ENCODE assay signal across 9 cellular contexts in the genomic region with DNA sequence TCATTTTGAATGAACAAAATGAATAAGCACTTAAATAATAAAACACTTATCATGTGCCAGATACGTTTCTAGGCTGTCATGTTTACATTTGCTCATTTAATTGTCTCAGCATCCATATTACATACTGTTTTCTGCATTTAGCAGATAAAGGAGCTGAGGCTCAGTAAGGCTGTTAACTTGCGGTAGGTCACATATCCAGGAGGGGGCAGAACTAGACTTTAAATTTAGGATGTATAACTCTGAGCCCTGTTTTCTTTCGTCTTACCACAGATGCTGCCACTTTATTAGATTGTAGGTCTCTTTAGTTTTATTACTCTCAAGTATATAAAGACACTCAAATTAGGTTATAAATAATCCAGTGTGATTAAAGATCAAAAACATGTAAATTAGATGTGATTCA. TPM values are rescaled to one million over a fixed set of nuclear protein-coding genes. Genes with fewer than 3 reads are reported as not detected.
A peak's percentile ranks its signal among the peaks of the same experiment; 100 is the strongest.
DNase-seq lines count a peak whose midpoint lies in the region; ATAC-seq, FAIRE-seq and TF ChIP-seq lines count a peak whose summit lies in the region.
"Had no signal": no experiment of that assay in that cellular context is flagged by ENCODE, and none has a peak within 500 bp of the region (broad histone marks: within the 10 kb centered on the region; RNA-seq: fewer than 3 reads in every experiment).

No MANE protein-coding gene starts in this region.

- peak; percentile 40; the same call in 1 of the 2 replicates for TF ChIP-seq RAD21 in GM12878 (IDR thresholded peaks at IDR 0.05; ENCODE audit: insufficient read depth, low read depth, low read length)

- H3K9me3 Mint-ChIP-seq in naive thymus-derived CD8-positive, alpha-beta T cell: no peaks in the 10 kb centered on the region
- H3K9me3 Mint-ChIP-seq in immature natural killer cell: no peaks in the 10 kb centered on the region

- H3K27ac Mint-ChIP-seq in naive thymus-derived CD8-positive, alpha-beta T cell: peak overlapping the region in 1 of 10 donors; percentile 32
- H3K27ac Mint-ChIP-seq in immature natural killer cell: no peak overlapping the region

- H3K36me3 ChIP-seq in left ventricle myocardium inferior: peaks cover 85% of the 10 kb centered on the region
- peaks cover 38% of the 10 kb centered on the region for H3K36me3 ChIP-seq in right atrium auricular region
- H3K36me3 ChIP-seq in GM12878 (ENCODE audit: control insufficient read depth in 2 of 2, insufficient read depth in 2 of 2, low read length in 1 of 2): peaks cover 2 to 19% of the 10 kb centered on the region in 2 experiments

- DNase-seq in left ventricle myocardium inferior: no peak
- DNase-seq in right atrium auricular region (ENCODE audit: low spot score): no peak
- DNase-seq in M059J (ENCODE audit: low read depth): peak; percentile 40
- no peak for DNase-seq in GM12878 (ENCODE audit: low read depth, low spot score)
- DNase-seq in naive thymus-derived CD8-positive, alpha-beta T cell: peak in 6 of 10 donors; percentile 4 to 51 (median 24)
- DNase-seq in immature natural killer cell: no peak
- DNase-seq in nucleus accumbens (lab: John Stamatoyannopoulos, UW): no peak

- POLR2A ChIA-PET in GM12878 (lab: Charles Lee): no interaction called here
- POLR2A ChIA-PET in naive thymus-derived CD8-positive, alpha-beta T cell (lab: Charles Lee): interaction anchor here (2.3 kb wide), 1 partner anchor 29 kb away, joined by 9 read pairs; the partner anchor contains the start of gene TWF1

- H3K4me1 ChIP-seq in left ventricle myocardium inferior: no peaks in the 10 kb centered on the region
- no peaks in the 10 kb centered on the region for H3K4me1 ChIP-seq in right atrium auricular region
- H3K4me1 ChIP-seq in GM12878 (ENCODE audit: control insufficient read depth, insufficient read depth, low read length): no peaks in the 10 kb centered on the region

- H3K4me2 ChIP-seq in GM12878 (ENCODE audit: control insufficient read depth, insufficient read depth): no peak overlapping the region

- intact Hi-C loops in left ventricle myocardium inferior (cut with micrococcal nuclease) (no loop called here), GM12878 (cut with micrococcal nuclease; ENCODE audit: unreplicated experiment) (loop anchor here (1.0 kb wide), 1 partner anchor 106 kb away; no protein-coding TSS in a partner anchor)

- RAD21 ChIA-PET in GM12878 (lab: Charles Lee; ENCODE audit: unreplicated experiment): interaction anchor here (1.0 to 4.3 kb wide), 3 partner anchors 26 to 107 kb away, joined by 3 to 43 read pairs (median 4); no protein-coding TSS in a partner anchor

- H3K36me3 Mint-ChIP-seq in naive thymus-derived CD8-positive, alpha-beta T cell: peaks cover 4 to 50% (median 8%) of the 10 kb centered on the region in 3 donors
- H3K36me3 Mint-ChIP-seq in immature natural killer cell: peaks cover 12 to 32% (median 22%) of the 10 kb centered on the region in 3 donors

- TF ChIP-seq POLR2A in GM12878 (IDR thresholded peaks at IDR 0.05; ENCODE audit: low read depth, low read length): no peak

- H3K9me3 ChIP-seq in left ventricle myocardium inferior (replicated peaks) (no peaks in the 10 kb centered on the region), right atrium auricular region (no peaks in the 10 kb centered on the region), GM12878 (replicated peaks; ENCODE audit: control insufficient read depth, insufficient read depth, low read length) (no peaks in the 10 kb centered on the region)

- no peak for TF ChIP-seq EP300 in GM12878 (IDR thresholded peaks at IDR 0.05; ENCODE audit: borderline replicate concordance in 1 of 2, control insufficient read depth in 1 of 2, low read depth in 2 of 2, low read length in 2 of 2)

- H3K4me3 Mint-ChIP-seq in naive thymus-derived CD8-positive, alpha-beta T cell: no peak overlapping the region
- no peak overlapping the region for H3K4me3 Mint-ChIP-seq in immature natural killer cell

- CTCF ChIA-PET in GM12878 (lab: Yijun Ruan, JAX): interaction anchor here (0.8 to 4.8 kb wide), 12 partner anchors 9 to 1154 kb away, joined by 3 to 59 read pairs (median 5); partner anchors contain the start of genes IRAK4 and PUS7L

- in situ Hi-C loops in GM12878 (cut with MboI): loop anchor here (5.0 kb wide), 1 partner anchor 106 kb away; no protein-coding TSS in a partner anchor

- H3K4me3 ChIP-seq in left ventricle myocardium inferior (no peak overlapping the region), right atrium auricular region (no peak overlapping the region), GM12878 (no peak overlapping the region)

- peak; percentile 42 for TF ChIP-seq CTCF in left ventricle myocardium inferior (IDR thresholded peaks at IDR 0.05; ENCODE audit: borderline replicate concordance)
- peak in 1 of 2 donors; percentile 50 for TF ChIP-seq CTCF in right atrium auricular region (IDR thresholded peaks at IDR 0.05)
- peak in 2 of 3 experiments; percentile 29 to 35; a peak in 3 of 6 replicates for TF ChIP-seq CTCF in GM12878 (IDR thresholded peaks at IDR 0.05 in 2 of 3, conservative IDR thresholded peaks at IDR 0.05 in 1 of 3; ENCODE audit: control insufficient read depth in 2 of 3, extremely low read depth in 1 of 3, insufficient read depth in 1 of 3, low read depth in 3 of 3, low read length in 3 of 3)

- H3K27me3 Mint-ChIP-seq in naive thymus-derived CD8-positive, alpha-beta T cell: no peaks in the 10 kb centered on the region
- no peaks in the 10 kb centered on the region for H3K27me3 Mint-ChIP-seq in immature natural killer cell (ENCODE audit: low read depth in 3 of 3)

- no TSS peak for BruUV-seq in GM12878 (replicated peaks; lab: Mats Ljungman, UMichigan)

- peaks cover 2 to 7% (median 4%) of the 10 kb centered on the region in 4 donors for H3K4me1 Mint-ChIP-seq in naive thymus-derived CD8-positive, alpha-beta T cell
- peaks cover 2 to 7% of the 10 kb centered on the region in 2 donors for H3K4me1 Mint-ChIP-seq in immature natural killer cell

- ATAC-seq in GM12878: peak; percentile 75
- ATAC-seq in naive thymus-derived CD8-positive, alpha-beta T cell: peak; percentile 76 to 79
- ATAC-seq in HG03460 (IDR thresholded peaks at IDR 0.05; ENCODE audit: unreplicated experiment): no peak

- SMC1A ChIA-PET in GM12878 (lab: Charles Lee; ENCODE audit: uncharacterized antibody, unreplicated experiment): interaction anchor here (0.8 to 3.0 kb wide), 10 partner anchors 8 to 106 kb away, joined by 3 to 39 read pairs (median 4); partner anchors contain the start of gene TWF1

- H3K79me2 ChIP-seq in GM12878 (ENCODE audit: control insufficient read depth, insufficient read depth, low read length): no peaks in the 10 kb centered on the region

- no peak overlapping the region for H3K9ac ChIP-seq in GM12878 (ENCODE audit: control insufficient read depth, insufficient read depth, low read length)

- WGBS in GM12878 (ENCODE audit: insufficient coverage, insufficient replicate concordance, low lambda C conversion rate, missing lambda C conversion rate): 52% methylated on average over 3 of the region's 3 CpGs

- H2AFZ ChIP-seq in GM12878 (ENCODE audit: control insufficient read depth, low read depth, low read length): no peak overlapping the region

- H3K27me3 ChIP-seq in left ventricle myocardium inferior (ENCODE audit: low read depth) (no peaks in the 10 kb centered on the region), right atrium auricular region (no peaks in the 10 kb centered on the region), GM12878 (replicated peaks in 1 of 2; ENCODE audit: control insufficient read depth in 2 of 2, insufficient read depth in 2 of 2, low read length in 1 of 2) (no peaks in the 10 kb centered on the region)

- no peak overlapping the region for H3K27ac ChIP-seq in left ventricle myocardium inferior (replicated peaks)
- H3K27ac ChIP-seq in right atrium auricular region: no peak overlapping the region
- no peak overlapping the region for H3K27ac ChIP-seq in GM12878 (ENCODE audit: control insufficient read depth, insufficient read depth)

- no peak for FAIRE-seq in GM12878 (lab: Jason Lieb, UNC)
- FAIRE-seq: colon had no signal

- no peaks in the 10 kb centered on the region for H4K20me1 ChIP-seq in GM12878 (ENCODE audit: control insufficient read depth, insufficient read depth)

RNA-seq across cellular contexts. Expression of gene IRAK4, which starts 17.7 kb away (rescaled TPM):
- 4.4 TPM for total RNA-seq in left ventricle myocardium inferior
- total RNA-seq in right atrium auricular region: 1 to 10 TPM; 5.7 to 9.6 TPM
- 21.9 and 38.1 TPM in 2 replicates for total RNA-seq in M059J (2014; rRNA removed; shearing (Covaris generic))
- total RNA-seq in GM12878 (2013; cell fraction: nucleolus; rRNA removed): 96.4 and 107 TPM in 2 replicates
- total RNA-seq in GM12878 (2014; rRNA removed): 23.8 and 31.1 TPM in 2 replicates
- total RNA-seq in GM12878 (2014; rRNA removed; fragmentation: Illumina TruSeq; extraction: Trizol): 21.4 and 23.7 TPM in 2 replicates
- 17.8 and 18.8 TPM in 2 replicates for total RNA-seq in GM12878 (2021)
- polyA plus RNA-seq in GM12878 (2011; ENCODE audit: low read depth): 12.8 TPM
- polyA plus RNA-seq in GM12878 (2011; rRNA removed): 46.8 and 70.0 TPM in 2 replicates
- 15.1 and 16.4 TPM in 2 replicates for polyA plus RNA-seq in GM12878 (2011; cell fraction: cytosol; rRNA removed)
- 39.4 and 41.5 TPM in 2 replicates for polyA plus RNA-seq in GM12878 (2011; cell fraction: nucleus; rRNA removed)
- 15.8 and 17.2 TPM in 2 replicates for polyA plus RNA-seq in GM12878 (2012)
- polyA plus RNA-seq in GM12878 (2014; fragmentation: Illumina TruSeq; extraction: Trizol): 24.4 and 27.4 TPM in 2 replicates
- polyA plus RNA-seq in GM12878 (2014; fragmentation: Nextera tagmentation; extraction: Ambion mirVana): 10 to 100 TPM in 1 of 2 experiments, 1 to 10 TPM in 1; 7.9 to 13.8 TPM
- 19.4 and 21.2 TPM in 2 replicates for polyA plus RNA-seq in GM12878 (2014; rRNA removed)
- 10 to 100 TPM; 19.4 to 20.7 TPM for polyA plus RNA-seq in GM12878 (2016; fragmentation: Nextera tagmentation; extraction: Ambion mirVana)
- 19.8 and 38.3 TPM in 2 replicates for polyA minus RNA-seq in GM12878 (2011; rRNA and poly(A)+ RNA removed)
- polyA minus RNA-seq in GM12878 (2011; cell fraction: cytosol; rRNA and poly(A)+ RNA removed): 7.3 and 10.8 TPM in 2 replicates
- polyA minus RNA-seq in GM12878 (2011; cell fraction: nucleus; rRNA and poly(A)+ RNA removed): 18.0 and 26.2 TPM in 2 replicates
- total RNA-seq in naive thymus-derived CD8-positive, alpha-beta T cell: 10 to 100 TPM; 55.1 to 60.7 TPM
- polyA plus RNA-seq in naive thymus-derived CD8-positive, alpha-beta T cell: 10 to 100 TPM; 23.7 to 31.5 (median 26.9) TPM
- 10 to 100 TPM; 26.8 to 45.4 (median 39.3) TPM for polyA plus RNA-seq in immature natural killer cell

RNA-seq across cellular contexts. Expression of gene PUS7L, which starts 17.9 kb away (rescaled TPM):
- 4.3 TPM for total RNA-seq in left ventricle myocardium inferior
- 1 to 10 TPM; 3.8 to 4.6 TPM for total RNA-seq in right atrium auricular region
- 10.4 and 10.7 TPM in 2 replicates for total RNA-seq in M059J (2014; rRNA removed; shearing (Covaris generic))
- total RNA-seq in GM12878 (2013; cell fraction: nucleolus; rRNA removed): 68.2 and 69.9 TPM in 2 replicates
- 14.1 and 17.7 TPM in 2 replicates for total RNA-seq in GM12878 (2014; rRNA removed)
- total RNA-seq in GM12878 (2014; rRNA removed; fragmentation: Illumina TruSeq; extraction: Trizol): 23.3 and 26.3 TPM in 2 replicates
- total RNA-seq in GM12878 (2021): 18.1 and 21.7 TPM in 2 replicates
- 2.6 TPM for polyA plus RNA-seq in GM12878 (2011; ENCODE audit: low read depth)
- 17.4 and 31.0 TPM in 2 replicates for polyA plus RNA-seq in GM12878 (2011; rRNA removed)
- polyA plus RNA-seq in GM12878 (2011; cell fraction: cytosol; rRNA removed): 3.7 and 4.6 TPM in 2 replicates
- polyA plus RNA-seq in GM12878 (2011; cell fraction: nucleus; rRNA removed): 10.7 and 11.9 TPM in 2 replicates
- 4.3 and 7.2 TPM in 2 replicates for polyA plus RNA-seq in GM12878 (2012)
- polyA plus RNA-seq in GM12878 (2014; fragmentation: Illumina TruSeq; extraction: Trizol): 13.6 and 19.2 TPM in 2 replicates
- polyA plus RNA-seq in GM12878 (2014; fragmentation: Nextera tagmentation; extraction: Ambion mirVana): 10 to 100 TPM in 1 of 2 experiments, 1 to 10 TPM in 1; 9.2 to 42.1 TPM
- polyA plus RNA-seq in GM12878 (2014; rRNA removed): 5.6 and 7.2 TPM in 2 replicates
- 10 to 100 TPM; 32.2 to 36.9 TPM for polyA plus RNA-seq in GM12878 (2016; fragmentation: Nextera tagmentation; extraction: Ambion mirVana)
- 18.0 and 33.6 TPM in 2 replicates for polyA minus RNA-seq in GM12878 (2011; rRNA and poly(A)+ RNA removed)
- polyA minus RNA-seq in GM12878 (2011; cell fraction: cytosol; rRNA and poly(A)+ RNA removed): 6.0 and 10.3 TPM in 2 replicates
- polyA minus RNA-seq in GM12878 (2011; cell fraction: nucleus; rRNA and poly(A)+ RNA removed): 12.1 and 19.7 TPM in 2 replicates
- total RNA-seq in naive thymus-derived CD8-positive, alpha-beta T cell: 10 to 100 TPM; 26.2 to 26.7 TPM
- polyA plus RNA-seq in naive thymus-derived CD8-positive, alpha-beta T cell: 10 to 100 TPM; 29.9 to 42.9 (median 38.6) TPM
- polyA plus RNA-seq in immature natural killer cell: 10 to 100 TPM; 13.5 to 42.1 (median 35.9) TPM

RNA-seq across cellular contexts. Expression of gene TWF1, which starts 29.6 kb away (rescaled TPM):
- total RNA-seq in left ventricle myocardium inferior: 14.3 TPM
- 10 to 100 TPM; 18.0 to 19.0 TPM for total RNA-seq in right atrium auricular region
- 162 TPM in 2 replicates for total RNA-seq in M059J (2014; rRNA removed; shearing (Covaris generic))
- 52.6 and 60.4 TPM in 2 replicates for total RNA-seq in GM12878 (2013; cell fraction: nucleolus; rRNA removed)
- total RNA-seq in GM12878 (2014; rRNA removed): 16.2 and 29.8 TPM in 2 replicates
- 19.8 and 21.8 TPM in 2 replicates for total RNA-seq in GM12878 (2014; rRNA removed; fragmentation: Illumina TruSeq; extraction: Trizol)
- 13.1 and 18.1 TPM in 2 replicates for total RNA-seq in GM12878 (2021)
- polyA plus RNA-seq in GM12878 (2011; ENCODE audit: low read depth): 5.3 TPM
- polyA plus RNA-seq in GM12878 (2011; rRNA removed): 23.5 and 40.1 TPM in 2 replicates
- 7.0 and 8.2 TPM in 2 replicates for polyA plus RNA-seq in GM12878 (2011; cell fraction: cytosol; rRNA removed)
- 18.2 and 21.2 TPM in 2 replicates for polyA plus RNA-seq in GM12878 (2011; cell fraction: nucleus; rRNA removed)
- 9.0 and 12.3 TPM in 2 replicates for polyA plus RNA-seq in GM12878 (2012)
- 17.5 and 30.8 TPM in 2 replicates for polyA plus RNA-seq in GM12878 (2014; fragmentation: Illumina TruSeq; extraction: Trizol)
- polyA plus RNA-seq in GM12878 (2014; fragmentation: Nextera tagmentation; extraction: Ambion mirVana): 10 to 100 TPM in 1 of 2 experiments, 1 to 10 TPM in 1; 8.7 to 11.5 TPM
- 15.1 and 18.8 TPM in 2 replicates for polyA plus RNA-seq in GM12878 (2014; rRNA removed)
- polyA plus RNA-seq in GM12878 (2016; fragmentation: Nextera tagmentation; extraction: Ambion mirVana): 10 to 100 TPM; 20.7 to 21.3 TPM
- 10.6 and 12.3 TPM in 2 replicates for polyA minus RNA-seq in GM12878 (2011; rRNA and poly(A)+ RNA removed)
- polyA minus RNA-seq in GM12878 (2011; cell fraction: cytosol; rRNA and poly(A)+ RNA removed): 7.7 and 9.4 TPM in 2 replicates
- 32.8 and 37.3 TPM in 2 replicates for polyA minus RNA-seq in GM12878 (2011; cell fraction: nucleus; rRNA and poly(A)+ RNA removed)
- total RNA-seq in naive thymus-derived CD8-positive, alpha-beta T cell: 10 to 100 TPM; 35.5 to 44.1 TPM
- polyA plus RNA-seq in naive thymus-derived CD8-positive, alpha-beta T cell: 10 to 100 TPM; 12.7 to 21.2 (median 14.2) TPM
- 10 to 100 TPM; 20.4 to 21.7 (median 21.3) TPM for polyA plus RNA-seq in immature natural killer cell

RNA-seq across cellular contexts. Expression of gene TMEM117, which starts 59.4 kb away (rescaled TPM):
- total RNA-seq in left ventricle myocardium inferior: 6.7 TPM
- total RNA-seq in right atrium auricular region: 10 to 100 TPM; 10.8 to 24.1 TPM
- 5.3 and 6.6 TPM in 2 replicates for total RNA-seq in M059J (2014; rRNA removed; shearing (Covaris generic))
- total RNA-seq in GM12878 (2013; cell fraction: nucleolus; rRNA removed): 81.0 and 81.9 TPM in 2 replicates
- total RNA-seq in GM12878 (2014; rRNA removed): 8.2 and 8.6 TPM in 2 replicates
- 7.2 and 7.7 TPM in 2 replicates for total RNA-seq in GM12878 (2014; rRNA removed; fragmentation: Illumina TruSeq; extraction: Trizol)
- total RNA-seq in GM12878 (2021): 6.1 and 6.3 TPM in 2 replicates
- 0.81 TPM for polyA plus RNA-seq in GM12878 (2011; ENCODE audit: low read depth)
- 4.8 and 5.4 TPM in 2 replicates for polyA plus RNA-seq in GM12878 (2011; rRNA removed)
- 2.5 and 2.8 TPM in 2 replicates for polyA plus RNA-seq in GM12878 (2011; cell fraction: cytosol; rRNA removed)
- 4.9 and 6.7 TPM in 2 replicates for polyA plus RNA-seq in GM12878 (2011; cell fraction: nucleus; rRNA removed)
- polyA plus RNA-seq in GM12878 (2012): 1.4 and 2.3 TPM in 2 replicates
- 6.4 and 8.4 TPM in 2 replicates for polyA plus RNA-seq in GM12878 (2014; fragmentation: Illumina TruSeq; extraction: Trizol)
- 1 to 10 TPM; 3.1 to 3.7 TPM for polyA plus RNA-seq in GM12878 (2014; fragmentation: Nextera tagmentation; extraction: Ambion mirVana)
- 2.6 and 3.8 TPM in 2 replicates for polyA plus RNA-seq in GM12878 (2014; rRNA removed)
- polyA plus RNA-seq in GM12878 (2016; fragmentation: Nextera tagmentation; extraction: Ambion mirVana): 1 to 10 TPM; 5.9 to 7.4 TPM
- polyA minus RNA-seq in GM12878 (2011; rRNA and poly(A)+ RNA removed): 3.3 and 4.0 TPM in 2 replicates
- polyA minus RNA-seq in GM12878 (2011; cell fraction: cytosol; rRNA and poly(A)+ RNA removed): 0.73 TPM in 1 of 2 replicates, not detected in the other
- 7.5 and 25.2 TPM in 2 replicates for polyA minus RNA-seq in GM12878 (2011; cell fraction: nucleus; rRNA and poly(A)+ RNA removed)
- 1 to 10 TPM; 3.9 to 5.0 TPM for total RNA-seq in naive thymus-derived CD8-positive, alpha-beta T cell
- 1 to 10 TPM; 2.1 to 2.2 (median 2.1) TPM for polyA plus RNA-seq in naive thymus-derived CD8-positive, alpha-beta T cell
- 1 to 10 TPM; 2.0 to 7.8 (median 4.0) TPM for polyA plus RNA-seq in immature natural killer cell

Comparison
In these comparisons a context has a peak if more than half of its experiments do, and no peak if none do; other contexts are left out.
1. DNase-seq: peak in M059J (single experiment) and naive thymus-derived CD8-positive, alpha-beta T cell (6 of 10); none in left ventricle myocardium inferior (single experiment), right atrium auricular region (single experiment), GM12878 (single experiment), immature natural killer cell (0 of 3) and nucleus accumbens (0 of 56).